ENCODE assay signal across 18 cellular contexts in the genomic region with DNA sequence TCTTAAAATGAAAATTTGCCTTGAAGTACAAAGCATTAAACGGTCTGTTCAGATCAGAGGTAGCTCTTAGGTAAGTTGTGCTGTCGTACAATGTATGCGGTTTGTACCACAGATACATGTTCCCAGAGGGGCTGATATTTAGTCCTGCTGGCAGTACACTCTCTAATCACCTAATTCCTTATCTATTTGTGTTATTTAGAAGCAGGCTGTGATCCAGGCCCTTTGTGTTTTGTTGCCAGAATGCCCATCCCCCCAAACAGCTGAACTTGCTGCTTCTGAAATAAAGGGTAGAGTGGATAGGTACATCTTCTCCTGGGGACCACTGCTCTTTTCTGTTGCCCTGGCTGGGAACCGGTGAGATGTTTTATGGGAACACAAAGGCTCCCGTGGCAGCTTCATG.
DNase-seq lines count a peak whose midpoint lies in the region; ATAC-seq and TF ChIP-seq lines count a peak whose summit lies in the region.
"Had no signal": no experiment of that assay in that cellular context is flagged by ENCODE, and none has a peak within 500 bp of the region (broad histone marks: within the 10 kb centered on the region; RNA-seq: fewer than 3 reads in every experiment).

No MANE protein-coding gene starts in this region.

- no peak overlapping the region for H3K4me3 ChIP-seq in body of pancreas
- H3K4me3 ChIP-seq: GM12878 had no signal

- intact Hi-C loops in Right ventricle myocardium superior (cut with DNase I) = no loop called here
- intact Hi-C loops in left cardiac atrium (cut with DNase I) = no loop called here
- intact Hi-C loops in body of pancreas (cut with DNase I) = no loop called here

- 31 to 46% methylated on average over 5 of the region's 5 CpGs for WGBS in body of pancreas, 2 donors

- no peaks in the 10 kb centered on the region for H3K27me3 ChIP-seq in body of pancreas

- H3K36me3 ChIP-seq in body of pancreas (replicated peaks in 1 of 2; ENCODE audit: insufficient read depth in 1 of 2, low read depth in 2 of 2) = peaks cover 0 to 4% of the 10 kb centered on the region in 2 donors

- no peaks in the 10 kb centered on the region for H3K27me3 Mint-ChIP-seq in neural crest cell (ENCODE audit: low read depth)
- H3K27me3 Mint-ChIP-seq: IgD-negative memory B cell had no signal

- H3K9me3 Mint-ChIP-seq in neural crest cell = no peaks in the 10 kb centered on the region
- H3K9me3 Mint-ChIP-seq: IgD-negative memory B cell had no signal

- no peak for DNase-seq in Right ventricle myocardium superior
- DNase-seq in left cardiac atrium = no peak
- peak; percentile 45 for DNase-seq in NCI-H1694 treated with DMSO at 0.1 percent for 48 hours (lab: John Stamatoyannopoulos, UW)
- DNase-seq in body of pancreas = peak in 3 of 4 donors; percentile 18 to 34 (median 25)
- no peak for DNase-seq in neural crest cell (ENCODE audit: low read depth, low spot score)
- DNase-seq in DMS53 (lab: John Stamatoyannopoulos, UW) = no peak
- DNase-seq: 8988T, ACHN, EL, GDM1, HCEC 1CT, MM.1S, NCI-H510A treated with DMSO at 0.1 percent for 48 hours had no signal

- H3K27ac ChIP-seq in body of pancreas = no peak overlapping the region
- H3K27ac ChIP-seq: KMS-11 had no signal

- peaks cover 31% of the 10 kb centered on the region for H3K4me1 ChIP-seq in body of pancreas

- no peaks in the 10 kb centered on the region for H3K9me3 ChIP-seq in body of pancreas

- H3K27ac Mint-ChIP-seq in neural crest cell (ENCODE audit: unreplicated experiment) = peak overlapping the region; percentile 5
- H3K27ac Mint-ChIP-seq: IgD-negative memory B cell had no signal

- H3K4me1 Mint-ChIP-seq in neural crest cell = peaks cover 23% of the 10 kb centered on the region

- no peak for TF ChIP-seq POLR2A in body of pancreas (IDR thresholded peaks at IDR 0.05)

- peaks cover 2% of the 10 kb centered on the region for H3K36me3 Mint-ChIP-seq in neural crest cell (ENCODE audit: low read depth)

- H3K4me3 Mint-ChIP-seq in neural crest cell = no peak overlapping the region
- H3K4me3 Mint-ChIP-seq: IgD-negative memory B cell had no signal

- peak; percentile 45 for ATAC-seq in Right ventricle myocardium superior (ENCODE audit: poor library complexity)
- ATAC-seq in left cardiac atrium = no peak
- peak; percentile 38 for ATAC-seq in body of pancreas
- no peak for ATAC-seq in GM18861 (IDR thresholded peaks at IDR 0.05; ENCODE audit: unreplicated experiment)
- no peak for ATAC-seq in HG03159 (IDR thresholded peaks at IDR 0.05; ENCODE audit: unreplicated experiment)
- ATAC-seq: GM12878 had no signal

- TF ChIP-seq CTCF in body of pancreas (IDR thresholded peaks at IDR 0.05) (no peak), neural crest cell (conservative IDR thresholded peaks at IDR 0.05) (no peak)

Comparison
In these comparisons a context has a peak if more than half of its experiments do, and no peak if none do; other contexts are left out.
1. ATAC-seq: peak in Right ventricle myocardium superior (single experiment) and body of pancreas (single experiment); none in left cardiac atrium (0 of 2), GM18861 (single experiment) and HG03159 (single experiment).
2. DNase-seq: peak in NCI-H1694 treated with DMSO at 0.1 percent for 48 hours (single experiment) and body of pancreas (3 of 4); none in Right ventricle myocardium superior (single experiment), left cardiac atrium (single experiment), neural crest cell (single experiment) and DMS53 (single experiment).